ENCODE assay signal across 6 cellular contexts in genomic region chr13:99409461-99410083, GRCh38.
DNase-seq lines count a peak whose midpoint lies in the region; ATAC-seq, FAIRE-seq and TF ChIP-seq lines count a peak whose summit lies in the region.
"Not testable (repeated sequence)": the region's sequence is repeated elsewhere in the genome, so short reads cannot be mapped to it uniquely, and the experiment has no call there.

No MANE protein-coding gene starts in this region.

- CTCF ChIA-PET in activated CD8-positive, alpha-beta T cell treated with anti-CD3 and anti-CD28 coated beads for 36 hours (lab: Charles Lee) = interaction anchor here (7.8 to 10.4 kb wide), 2 partner anchors 21 to 26 kb away, joined by 63 to 73 read pairs; no protein-coding TSS in a partner anchor

- POLR2A ChIA-PET in activated CD8-positive, alpha-beta T cell treated with anti-CD3 and anti-CD28 coated beads for 36 hours (lab: Charles Lee) = interaction anchor here (1.1 to 1.9 kb wide), 3 partner anchors 22 to 25 kb away, joined by 3 to 6 read pairs (median 4); no protein-coding TSS in a partner anchor
- POLR2A ChIA-PET in naive thymus-derived CD8-positive, alpha-beta T cell (lab: Charles Lee) = interaction anchor here (1.2 to 2.6 kb wide), 5 partner anchors 11 to 25 kb away, joined by 3 to 15 read pairs (median 5); no protein-coding TSS in a partner anchor

- not testable (repeated sequence) for H3K27me3 Mint-ChIP-seq in activated CD8-positive, alpha-beta T cell treated with anti-CD3 and anti-CD28 coated beads for 36 hours; activated naive CD8-positive, alpha-beta T cell treated with anti-CD3 and anti-CD28 coated beads, Interleukin-2, amount 50 U/mL, for 24 hours; naive thymus-derived CD8-positive, alpha-beta T cell

- not testable (repeated sequence) for TF ChIP-seq CTCF in activated CD8-positive, alpha-beta T cell treated with anti-CD3 and anti-CD28 coated beads for 36 hours (IDR thresholded peaks at IDR 0.05)

- DNase-seq in GM19239 (ENCODE audit: insufficient read length, low spot score); activated CD8-positive, alpha-beta T cell treated with anti-CD3 and anti-CD28 coated beads for 36 hours; activated naive CD8-positive, alpha-beta T cell treated with anti-CD3 and anti-CD28 coated beads, Interleukin-2, amount 50 U/mL, for 24 hours; naive thymus-derived CD8-positive, alpha-beta T cell; stimulated activated naive CD8-positive, alpha-beta T cell treated with anti-CD3 and anti-CD28 coated beads, Interleukin-15, Interleukin-2, amounts not matched to agents 100 U/mL and 50 U/mL, for 24 hours: not testable (repeated sequence)
- peak; percentile 17 for DNase-seq in activated effector memory CD4-positive, alpha-beta T cell treated with anti-CD3 and anti-CD28 coated beads, Interleukin-2, amount 50 U/mL, for 16 hours

- peaks cover 11% of the 10 kb centered on the region for H3K9me3 Mint-ChIP-seq in activated CD8-positive, alpha-beta T cell treated with anti-CD3 and anti-CD28 coated beads for 36 hours
- H3K9me3 Mint-ChIP-seq in activated naive CD8-positive, alpha-beta T cell treated with anti-CD3 and anti-CD28 coated beads, Interleukin-2, amount 50 U/mL, for 24 hours = peaks cover 12% of the 10 kb centered on the region
- not testable (repeated sequence) for H3K9me3 Mint-ChIP-seq in naive thymus-derived CD8-positive, alpha-beta T cell

- FAIRE-seq in GM19239 (lab: Jason Lieb, UNC) = peak; percentile 85

- not testable (repeated sequence) for H3K4me3 Mint-ChIP-seq in activated CD8-positive, alpha-beta T cell treated with anti-CD3 and anti-CD28 coated beads for 36 hours; activated naive CD8-positive, alpha-beta T cell treated with anti-CD3 and anti-CD28 coated beads, Interleukin-2, amount 50 U/mL, for 24 hours; naive thymus-derived CD8-positive, alpha-beta T cell

- H3K4me1 Mint-ChIP-seq in activated CD8-positive, alpha-beta T cell treated with anti-CD3 and anti-CD28 coated beads for 36 hours (ENCODE audit: low read depth) = peaks cover 42% of the 10 kb centered on the region
- peaks cover 59% of the 10 kb centered on the region for H3K4me1 Mint-ChIP-seq in activated naive CD8-positive, alpha-beta T cell treated with anti-CD3 and anti-CD28 coated beads, Interleukin-2, amount 50 U/mL, for 24 hours
- peaks cover 17 to 40% (median 24%) of the 10 kb centered on the region in 4 donors for H3K4me1 Mint-ChIP-seq in naive thymus-derived CD8-positive, alpha-beta T cell

- intact Hi-C loops in activated CD8-positive, alpha-beta T cell treated with anti-CD3 and anti-CD28 coated beads for 36 hours (cut with micrococcal nuclease) = not testable (repeated sequence)

- peaks cover 32% of the 10 kb centered on the region for H3K36me3 Mint-ChIP-seq in activated CD8-positive, alpha-beta T cell treated with anti-CD3 and anti-CD28 coated beads for 36 hours (ENCODE audit: low read depth)
- peaks cover 26% of the 10 kb centered on the region for H3K36me3 Mint-ChIP-seq in activated naive CD8-positive, alpha-beta T cell treated with anti-CD3 and anti-CD28 coated beads, Interleukin-2, amount 50 U/mL, for 24 hours (ENCODE audit: low read depth)
- peaks cover 6 to 15% (median 7%) of the 10 kb centered on the region in 3 donors for H3K36me3 Mint-ChIP-seq in naive thymus-derived CD8-positive, alpha-beta T cell

- peak overlapping the region; percentile 13 for H3K27ac Mint-ChIP-seq in activated CD8-positive, alpha-beta T cell treated with anti-CD3 and anti-CD28 coated beads for 36 hours
- H3K27ac Mint-ChIP-seq in activated naive CD8-positive, alpha-beta T cell treated with anti-CD3 and anti-CD28 coated beads, Interleukin-2, amount 50 U/mL, for 24 hours = peak overlapping the region; percentile 64
- peak overlapping the region in 9 of 10 donors; percentile 17 to 89 (median 57) for H3K27ac Mint-ChIP-seq in naive thymus-derived CD8-positive, alpha-beta T cell

- ATAC-seq in activated CD8-positive, alpha-beta T cell treated with anti-CD3 and anti-CD28 coated beads for 36 hours = peak; percentile 9
- ATAC-seq in activated naive CD8-positive, alpha-beta T cell treated with anti-CD3 and anti-CD28 coated beads, Interleukin-2, amount 50 U/mL, for 24 hours = peak; percentile 53
- not testable (repeated sequence) for ATAC-seq in naive thymus-derived CD8-positive, alpha-beta T cell
- peak; percentile 40 for ATAC-seq in stimulated activated naive CD8-positive, alpha-beta T cell treated with anti-CD3 and anti-CD28 coated beads, Interleukin-15, Interleukin-2, amounts not matched to agents 100 U/mL and 50 U/mL, for 24 hours

Comparison
In these comparisons a context has a peak if more than half of its experiments do, and no peak if none do; other contexts are left out.
1. H3K27ac Mint-ChIP-seq: peak in every context shown above with its lines; median percentile 64 in activated naive CD8-positive, alpha-beta T cell treated with anti-CD3 and anti-CD28 coated beads, Interleukin-2, amount 50 U/mL, for 24 hours; 57 in naive thymus-derived CD8-positive, alpha-beta T cell; 13 in activated CD8-positive, alpha-beta T cell treated with anti-CD3 and anti-CD28 coated beads for 36 hours.